In genomic region chr4:42633605-42634388, GRCh38 we compare ENCODE assay signal across 12 cellular contexts. TPM values are rescaled to one million over a fixed set of nuclear protein-coding genes. Genes with fewer than 3 reads are reported as not detected.
DNase-seq lines count a peak whose midpoint lies in the region; ATAC-seq and TF ChIP-seq lines count a peak whose summit lies in the region.
"Had no signal": no experiment of that assay in that cellular context is flagged by ENCODE, and none has a peak within 500 bp of the region (broad histone marks: within the 10 kb centered on the region; RNA-seq: fewer than 3 reads in every experiment).

No MANE protein-coding gene starts in this region.

- intact Hi-C loops in ovary (cut with DNase I) (no loop called here), spleen (cut with DNase I; ENCODE audit: low total_unique reads) (no loop called here)

- peak; percentile 53 to 59 for ATAC-seq in activated T-cell treated with anti-CD3 and anti-CD28 coated beads, Interleukin-2, amount 50 U/mL, for 4 hours
- ATAC-seq in GM21723 (IDR thresholded peaks at IDR 0.05; ENCODE audit: unreplicated experiment) (peak; percentile 73), HG03439 (IDR thresholded peaks at IDR 0.05; ENCODE audit: unreplicated experiment) (peak; percentile 75)
- peak; percentile 58 to 71 for ATAC-seq in stimulated activated naive B cell treated with anti-CD40 and anti-IgM and Interleukin-4, amounts not matched to agents 10 μg/mL and 1 μg/mL and 100 μg/mL, for 72 hours (replicated peaks)

- H3K4me3 Mint-ChIP-seq in activated T-cell treated with anti-CD3 and anti-CD28 coated beads, Interleukin-2, amount 50 U/mL, for 4 hours: no peak overlapping the region
- H3K4me3 Mint-ChIP-seq in stimulated activated naive B cell treated with anti-CD40 and anti-IgM and Interleukin-4, amounts not matched to agents 10 μg/mL and 1 μg/mL and 100 μg/mL, for 72 hours: peak overlapping the region in 1 of 2 donors; percentile 15
- H3K4me3 Mint-ChIP-seq: activated naive CD8-positive, alpha-beta T cell treated with anti-CD3 and anti-CD28 coated beads, Interleukin-2, amount 10 ng/mL, durations not matched to agents 7 days and 5 days had no signal

- H3K4me3 ChIP-seq in ovary (no peak overlapping the region), spleen (no peak overlapping the region)

- H3K36me3 ChIP-seq in ovary (no peaks in the 10 kb centered on the region), spleen (no peaks in the 10 kb centered on the region)

- H3K9me3 Mint-ChIP-seq in activated T-cell treated with anti-CD3 and anti-CD28 coated beads, Interleukin-2, amount 50 U/mL, for 4 hours: no peaks in the 10 kb centered on the region
- H3K9me3 Mint-ChIP-seq in stimulated activated naive B cell treated with anti-CD40 and anti-IgM and Interleukin-4, amounts not matched to agents 10 μg/mL and 1 μg/mL and 100 μg/mL, for 72 hours: peaks cover 0 to 4% of the 10 kb centered on the region in 2 donors

- TF ChIP-seq POLR2A in ovary (IDR thresholded peaks at IDR 0.05) (no peak), spleen (IDR thresholded peaks at IDR 0.05) (no peak)

- no peaks in the 10 kb centered on the region for H3K9me3 ChIP-seq in ovary
- H3K9me3 ChIP-seq in spleen: no peaks in the 10 kb centered on the region

- H3K36me3 Mint-ChIP-seq in activated T-cell treated with anti-CD3 and anti-CD28 coated beads, Interleukin-2, amount 50 U/mL, for 4 hours (ENCODE audit: insufficient read depth): peaks cover 2% of the 10 kb centered on the region
- peaks cover 3 to 10% of the 10 kb centered on the region in 2 donors for H3K36me3 Mint-ChIP-seq in stimulated activated naive B cell treated with anti-CD40 and anti-IgM and Interleukin-4, amounts not matched to agents 10 μg/mL and 1 μg/mL and 100 μg/mL, for 72 hours

- H3K4me1 Mint-ChIP-seq in activated T-cell treated with anti-CD3 and anti-CD28 coated beads, Interleukin-2, amount 50 U/mL, for 4 hours (ENCODE audit: low read depth): peaks cover 74% of the 10 kb centered on the region
- peaks cover 41 to 72% of the 10 kb centered on the region in 2 donors for H3K4me1 Mint-ChIP-seq in stimulated activated naive B cell treated with anti-CD40 and anti-IgM and Interleukin-4, amounts not matched to agents 10 μg/mL and 1 μg/mL and 100 μg/mL, for 72 hours

- TF ChIP-seq CTCF in ovary (IDR thresholded peaks at IDR 0.05) (no peak), spleen (IDR thresholded peaks at IDR 0.05 in 8 of 11, conservative IDR thresholded peaks at IDR 0.05 in 3 of 11) (no peak)

- H3K27ac Mint-ChIP-seq in stimulated activated naive B cell treated with anti-CD40 and anti-IgM and Interleukin-4, amounts not matched to agents 10 μg/mL and 1 μg/mL and 100 μg/mL, for 72 hours: peak overlapping the region; percentile 92
- H3K27ac Mint-ChIP-seq: activated naive CD8-positive, alpha-beta T cell treated with anti-CD3 and anti-CD28 coated beads, Interleukin-2, amount 10 ng/mL, durations not matched to agents 7 days and 5 days had no signal

- WGBS in ovary, 3 donors: 76 to 77% (median 77%) methylated on average over 5 of the region's 5 CpGs
- 67 to 80% (median 69%) methylated on average over 5 of the region's 5 CpGs for WGBS in spleen, 5 donors

- no peak for TF ChIP-seq EP300 in ovary (IDR thresholded peaks at IDR 0.05)

- DNase-seq in activated T-cell treated with anti-CD3 and anti-CD28 coated beads, Interleukin-2, amount 50 U/mL, for 4 hours: no peak
- no peak for DNase-seq in activated T-cell treated with anti-CD3 and anti-CD28 coated beads, Interleukin-2, amount 50 U/mL, for 48 hours
- no peak for DNase-seq in stimulated activated naive B cell treated with anti-CD40 and anti-IgM and Interleukin-4, amounts not matched to agents 10 μg/mL and 1 μg/mL and 100 μg/mL, for 72 hours
- DNase-seq in ovary (no peak), NCI-H1417 (lab: John Stamatoyannopoulos, UW) (no peak), spleen (no peak)
- DNase-seq: activated naive CD8-positive, alpha-beta T cell treated with anti-CD3 and anti-CD28 coated beads, Interleukin-2, amount 10 ng/mL, durations not matched to agents 7 days and 5 days; islet precursor cell; NCI-H510A had no signal

- no peaks in the 10 kb centered on the region for H3K27me3 ChIP-seq in ovary
- no peaks in the 10 kb centered on the region for H3K27me3 ChIP-seq in spleen (replicated peaks in 1 of 7)

- H3K27ac ChIP-seq in ovary (no peak overlapping the region), spleen (peak overlapping the region in 4 of 8 donors; percentile 24 to 48 (median 34))
- H3K27ac ChIP-seq: epithelial cell of prostate had no signal

- H3K4me1 ChIP-seq in ovary (ENCODE audit: insufficient read depth): no peaks in the 10 kb centered on the region
- H3K4me1 ChIP-seq in spleen: peaks cover 3 to 100% (median 50%) of the 10 kb centered on the region in 6 donors

- H3K27me3 Mint-ChIP-seq in activated T-cell treated with anti-CD3 and anti-CD28 coated beads, Interleukin-2, amount 50 U/mL, for 4 hours (ENCODE audit: low read depth): no peaks in the 10 kb centered on the region
- H3K27me3 Mint-ChIP-seq in stimulated activated naive B cell treated with anti-CD40 and anti-IgM and Interleukin-4, amounts not matched to agents 10 μg/mL and 1 μg/mL and 100 μg/mL, for 72 hours: no peaks in the 10 kb centered on the region
- H3K27me3 Mint-ChIP-seq: activated naive CD8-positive, alpha-beta T cell treated with anti-CD3 and anti-CD28 coated beads, Interleukin-2, amount 10 ng/mL, durations not matched to agents 7 days and 5 days had no signal

RNA-seq across cellular contexts. Expression of gene ATP8A1, which starts 23.1 kb away (rescaled TPM):
- 10 to 100 TPM in 2 of 3 donors, 1 to 10 TPM in 1; 8.1 to 14.8 (median 11.4) TPM for total RNA-seq in activated T-cell treated with anti-CD3 and anti-CD28 coated beads, Interleukin-2, amount 50 U/mL, for 4 hours
- total RNA-seq in ovary (10 to 100 TPM; 14.0 to 73.2 (median 23.7) TPM), spleen (10 to 100 TPM; 40.6 to 87.0 (median 49.4) TPM)
- polyA plus RNA-seq in ovary (10 to 100 TPM; 10.0 to 17.6 TPM), spleen (10 to 100 TPM; 14.4 to 19.1 (median 16.1) TPM)
